ENCODE assay signal across 24 cellular contexts in genomic region chr2:224601923-224602322, GRCh38.
"Had no signal": no experiment of that assay in that cellular context is flagged by ENCODE, and none has a peak within 500 bp of the region (broad histone marks: within the 10 kb centered on the region; RNA-seq: fewer than 3 reads in every experiment).

No MANE protein-coding gene starts in this region.

- H3K4me2 ChIP-seq: hepatocyte had no signal

- H3K4me3 Mint-ChIP-seq: brain had no signal

- H3K27me3 Mint-ChIP-seq: progenitor cell of endocrine pancreas had no signal

- ATAC-seq: gastrocnemius medialis, left ventricle myocardium superior, mucosa of descending colon, right lobe of liver, upper lobe of right lung had no signal

- H3K27ac ChIP-seq: ascending aorta, cardiac muscle cell, colonic mucosa, gastrocnemius medialis, hepatocyte, ovary, right lobe of liver, SK-N-MC, suprapubic skin, tibial artery, upper lobe of right lung had no signal

- H3K4me1 ChIP-seq: ascending aorta, colonic mucosa, gastrocnemius medialis, right lobe of liver, suprapubic skin, tibial artery, upper lobe of right lung had no signal

- H3K36me3 Mint-ChIP-seq: brain had no signal

- H3K9me3 Mint-ChIP-seq: activated CD4-positive, alpha-beta memory T cell treated with anti-CD3 and anti-CD28 coated beads, Interleukin-2, amount 10 ng/mL, durations not matched to agents 7 days and 5 days; brain had no signal

- H3K9me3 ChIP-seq: ascending aorta, colonic mucosa, gastrocnemius medialis, mucosa of descending colon, ovary, right lobe of liver, suprapubic skin, tibial artery, upper lobe of right lung had no signal

- H2AFZ ChIP-seq: hepatocyte had no signal

- DNase-seq: activated CD4-positive, alpha-beta memory T cell treated with anti-CD3 and anti-CD28 coated beads, Interleukin-2, amount 10 ng/mL, durations not matched to agents 7 days and 5 days; activated CD4-positive, alpha-beta T cell treated with anti-CD3 and anti-CD28 coated beads, Interleukin-2, amount 10 ng/mL, durations not matched to agents 7 days and 5 days; activated effector memory CD4-positive, alpha-beta T cell treated with anti-CD3 and anti-CD28 coated beads, Interleukin-2, amount 50 U/mL, for 16 hours; activated naive CD4-positive, alpha-beta T cell treated with anti-CD3 and anti-CD28 coated beads, Interleukin-2, amount 50 U/mL, for 16 hours; cerebellar nuclear complex; colonic mucosa; effector memory CD4-positive, alpha-beta T cell; gastrocnemius medialis; glutamatergic neuron; islet precursor cell; left ventricle myocardium superior; mucosa of descending colon; ovary; right lobe of liver; stimulated activated CD4-positive, alpha-beta T cell treated with anti-CD3 and anti-CD28 coated beads, Interleukin-2, amount 100 ng/mL, for 48 hours; tibial artery; upper lobe of right lung had no signal

- H3K27me3 ChIP-seq: ascending aorta, cardiac muscle cell, colonic mucosa, gastrocnemius medialis, hepatocyte, ovary, right lobe of liver, suprapubic skin, tibial artery, upper lobe of right lung had no signal

- H3K27ac Mint-ChIP-seq: activated CD4-positive, alpha-beta memory T cell treated with anti-CD3 and anti-CD28 coated beads, Interleukin-2, amount 10 ng/mL, durations not matched to agents 7 days and 5 days; activated CD4-positive, alpha-beta T cell treated with anti-CD3 and anti-CD28 coated beads, Interleukin-2, amount 10 ng/mL, durations not matched to agents 7 days and 5 days; brain; progenitor cell of endocrine pancreas had no signal

- H3K4me3 ChIP-seq: ascending aorta, cardiac muscle cell, colonic mucosa, gastrocnemius medialis, hepatocyte, mucosa of descending colon, ovary, right lobe of liver, SK-N-MC, suprapubic skin, tibial artery, upper lobe of right lung had no signal

- H3K36me3 ChIP-seq: ascending aorta, cardiac muscle cell, colonic mucosa, gastrocnemius medialis, ovary, right lobe of liver, suprapubic skin, tibial artery, upper lobe of right lung had no signal

- H3K4me1 Mint-ChIP-seq: brain had no signal

- H3K79me2 ChIP-seq: hepatocyte had no signal
